22 cellular contexts compared by ENCODE assay signal in the genomic region with DNA sequence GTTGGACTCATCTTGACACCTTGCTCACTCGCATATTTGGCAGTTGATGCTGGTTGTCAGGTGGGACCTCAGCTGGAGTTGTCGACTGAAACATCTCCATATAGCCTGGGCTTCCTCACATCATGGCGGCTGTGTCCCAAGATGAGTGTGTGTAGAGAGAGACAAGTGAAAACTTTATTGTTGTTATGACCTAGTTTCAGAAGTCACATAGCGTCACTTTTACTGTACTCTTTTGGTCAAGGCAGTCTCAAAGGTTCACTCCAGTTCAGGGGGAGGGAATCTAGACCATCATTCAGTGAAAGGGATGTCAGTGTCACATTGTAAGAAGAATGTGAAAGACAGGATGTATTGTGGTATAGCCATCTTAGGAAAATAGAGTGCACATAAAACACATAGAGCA.
DNase-seq lines count a peak whose midpoint lies in the region; ATAC-seq and TF ChIP-seq lines count a peak whose summit lies in the region.
"Had no signal": no experiment of that assay in that cellular context is flagged by ENCODE, and none has a peak within 500 bp of the region (broad histone marks: within the 10 kb centered on the region; RNA-seq: fewer than 3 reads in every experiment).

No MANE protein-coding gene starts in this region.

- H2AFZ ChIP-seq in H9 (ENCODE audit: low read length) (no peak overlapping the region), smooth muscle cell (ENCODE audit: low read depth) (no peak overlapping the region)
- H2AFZ ChIP-seq: GM23248 had no signal

- H4K20me1 ChIP-seq in H9 (ENCODE audit: control insufficient read depth, insufficient read depth, insufficient read length) (no peaks in the 10 kb centered on the region), smooth muscle cell (ENCODE audit: low read depth) (no peaks in the 10 kb centered on the region)
- H4K20me1 ChIP-seq: BLaER1 treated with 17β-estradiol and CSF1 and Interleukin-3, amounts not matched to agents 10 nM and 100 nM had no signal

- no peak overlapping the region for H4K91ac ChIP-seq in H9 (ENCODE audit: insufficient read length, low read depth, low read length)

- H3K4me2 ChIP-seq in H9 (ENCODE audit: insufficient read depth, insufficient read length, low read length) (no peak overlapping the region), smooth muscle cell (no peak overlapping the region)
- H3K4me2 ChIP-seq: BLaER1 treated with 17β-estradiol and CSF1 and Interleukin-3, amounts not matched to agents 10 nM and 100 nM had no signal

- H3K9me3 ChIP-seq in H9 (ENCODE audit: control insufficient read depth, low read depth, low read length) = no peaks in the 10 kb centered on the region
- H3K9me3 ChIP-seq in smooth muscle cell (replicated peaks; ENCODE audit: low read depth) = no peaks in the 10 kb centered on the region
- no peaks in the 10 kb centered on the region for H3K9me3 ChIP-seq in heart right ventricle
- H3K9me3 ChIP-seq: BLaER1 treated with 17β-estradiol and CSF1 and Interleukin-3, amounts not matched to agents 10 nM and 100 nM had no signal

- no peak overlapping the region for H2BK20ac ChIP-seq in H9 (ENCODE audit: low read depth, low read length, poor library complexity, severe bottlenecking)

- H3K27ac Mint-ChIP-seq in activated naive CD8-positive, alpha-beta T cell = peak overlapping the region; percentile 54
- no peak overlapping the region for H3K27ac Mint-ChIP-seq in activated naive CD8-positive, alpha-beta T cell treated with anti-CD3 and anti-CD28 coated beads, Interleukin-2, amount 50 U/mL, for 24 hours
- peak overlapping the region in 1 of 3 experiments; percentile 49; a peak in 1 of 7 replicates for H3K27ac Mint-ChIP-seq in H9
- peak overlapping the region; percentile 31 for H3K27ac Mint-ChIP-seq in activated T-helper 17 cell treated with anti-CD3 and anti-CD28 coated beads, Interleukin-2, amount 50 U/mL, for 72 hours
- H3K27ac Mint-ChIP-seq: B cell, HFFc6 had no signal

- intact Hi-C loops in heart right ventricle (cut with DNase I) = no loop called here

- no peak overlapping the region for H4K5ac ChIP-seq in H9 (ENCODE audit: insufficient read length, low read depth, low read length)

- no peak for ATAC-seq in activated naive CD8-positive, alpha-beta T cell treated with anti-CD3 and anti-CD28 coated beads, Interleukin-2, amount 50 U/mL, for 24 hours
- ATAC-seq in activated T-helper 17 cell treated with anti-CD3 and anti-CD28 coated beads, Interleukin-2, amount 50 U/mL, for 72 hours (replicated peaks) = peak; percentile 49
- ATAC-seq in heart right ventricle = no peak
- ATAC-seq: GM12878, HCT116, HepG2 had no signal

- peaks cover 21% of the 10 kb centered on the region for H3F3A ChIP-seq in smooth muscle cell (ENCODE audit: low read depth)

- H3K27me3 ChIP-seq in H9 (ENCODE audit: insufficient read depth, low read length) (no peaks in the 10 kb centered on the region), smooth muscle cell (ENCODE audit: low read depth) (no peaks in the 10 kb centered on the region), heart right ventricle (no peaks in the 10 kb centered on the region)
- H3K27me3 ChIP-seq: BLaER1 treated with 17β-estradiol and CSF1 and Interleukin-3, amounts not matched to agents 10 nM and 100 nM had no signal

- no peak overlapping the region for H4K8ac ChIP-seq in H9 (replicated peaks; ENCODE audit: insufficient read length, low read depth, low read length)

- H3K4me1 Mint-ChIP-seq in activated naive CD8-positive, alpha-beta T cell (ENCODE audit: low read depth) = peaks cover 3% of the 10 kb centered on the region
- peaks cover 14% of the 10 kb centered on the region for H3K4me1 Mint-ChIP-seq in activated naive CD8-positive, alpha-beta T cell treated with anti-CD3 and anti-CD28 coated beads, Interleukin-2, amount 50 U/mL, for 24 hours
- peaks cover 27 to 35% of the 10 kb centered on the region in 2 experiments for H3K4me1 Mint-ChIP-seq in H9
- H3K4me1 Mint-ChIP-seq in activated T-helper 17 cell treated with anti-CD3 and anti-CD28 coated beads, Interleukin-2, amount 50 U/mL, for 72 hours = peaks cover 15% of the 10 kb centered on the region
- H3K4me1 Mint-ChIP-seq: B cell had no signal

- no peak overlapping the region for H3K56ac ChIP-seq in H9 (ENCODE audit: insufficient read length, low read depth, low read length)

- H2BK12ac ChIP-seq in H9 (ENCODE audit: insufficient read length, low read depth, low read length) = no peak overlapping the region

- no peak overlapping the region for H3K9ac ChIP-seq in H9 (ENCODE audit: extremely low read depth, insufficient read length, low read length)
- no peak overlapping the region for H3K9ac ChIP-seq in smooth muscle cell (ENCODE audit: low read depth)
- H3K9ac ChIP-seq: BLaER1 treated with 17β-estradiol and CSF1 and Interleukin-3, amounts not matched to agents 10 nM and 100 nM; GM23248 had no signal

- H3K79me2 ChIP-seq in H9 (ENCODE audit: insufficient read depth, low read length) (no peaks in the 10 kb centered on the region), smooth muscle cell (ENCODE audit: low read depth) (no peaks in the 10 kb centered on the region)

- no peak overlapping the region for H2BK15ac ChIP-seq in H9 (ENCODE audit: low read depth, low read length)

- no peaks in the 10 kb centered on the region for H3K23me2 ChIP-seq in H9 (ENCODE audit: insufficient read length, low read depth, low read length, poor library complexity, severe bottlenecking)

- H3K4me1 ChIP-seq in H9 (ENCODE audit: insufficient read depth, low read length) (peaks cover 10% of the 10 kb centered on the region), smooth muscle cell (ENCODE audit: low read depth) (no peaks in the 10 kb centered on the region), heart right ventricle (peaks cover 0 to 38% (median 14%) of the 10 kb centered on the region in 9 donors)

- H3K36me3 Mint-ChIP-seq in activated naive CD8-positive, alpha-beta T cell = peaks cover 35% of the 10 kb centered on the region
- H3K36me3 Mint-ChIP-seq in activated naive CD8-positive, alpha-beta T cell treated with anti-CD3 and anti-CD28 coated beads, Interleukin-2, amount 50 U/mL, for 24 hours (ENCODE audit: low read depth) = peaks cover 59% of the 10 kb centered on the region
- H3K36me3 Mint-ChIP-seq in H9 (ENCODE audit: insufficient read depth in 1 of 3, low read depth in 3 of 3) = peaks cover 0 to 9% (median 0%) of the 10 kb centered on the region in 3 experiments; a peak in 2 of 7 replicates
- peaks cover 78% of the 10 kb centered on the region for H3K36me3 Mint-ChIP-seq in activated T-helper 17 cell treated with anti-CD3 and anti-CD28 coated beads, Interleukin-2, amount 50 U/mL, for 72 hours (ENCODE audit: low read depth)

- H3K4me3 Mint-ChIP-seq in activated naive CD8-positive, alpha-beta T cell = no peak overlapping the region
- no peak overlapping the region for H3K4me3 Mint-ChIP-seq in activated naive CD8-positive, alpha-beta T cell treated with anti-CD3 and anti-CD28 coated beads, Interleukin-2, amount 50 U/mL, for 24 hours
- H3K4me3 Mint-ChIP-seq in H9 = no peak overlapping the region
- H3K4me3 Mint-ChIP-seq in activated T-helper 17 cell treated with anti-CD3 and anti-CD28 coated beads, Interleukin-2, amount 50 U/mL, for 72 hours = no peak overlapping the region
- H3K4me3 Mint-ChIP-seq: B cell; CD8-positive, alpha-beta memory T cell; HFFc6; IgD-negative memory B cell had no signal

- H3K27ac ChIP-seq in H9 (ENCODE audit: insufficient read length, low read depth, low read length) = no peak overlapping the region
- peak overlapping the region; percentile 82 for H3K27ac ChIP-seq in smooth muscle cell (ENCODE audit: low read depth)
- no peak overlapping the region for H3K27ac ChIP-seq in heart right ventricle
- H3K27ac ChIP-seq: BLaER1 treated with 17β-estradiol and CSF1 and Interleukin-3, amounts not matched to agents 10 nM and 100 nM; GM23248 had no signal

- peak overlapping the region; percentile 16 for H2BK5ac ChIP-seq in H9 (ENCODE audit: insufficient read length, low read length)

- DNase-seq in activated naive CD8-positive, alpha-beta T cell treated with anti-CD3 and anti-CD28 coated beads, Interleukin-2, amount 50 U/mL, for 24 hours = no peak
- DNase-seq in H9 (no peak), smooth muscle cell (lab: John Stamatoyannopoulos, UW; ENCODE audit: unreplicated experiment) (no peak), heart right ventricle (no peak), NCI-H526 (lab: John Stamatoyannopoulos, UW) (no peak)
- DNase-seq in activated CD8-positive, alpha-beta memory T cell treated with anti-CD3 and anti-CD28 coated beads, Interleukin-2, amount 50 U/mL, for 4 hours = no peak
- DNase-seq: CD8-positive, alpha-beta memory T cell; COR-L47; DMS 273 treated with DMSO at 0.1 percent for 48 hours; DMS53; DND-41; EL; GM23248; HFFc6 had no signal

- H2AK5ac ChIP-seq in H9 (ENCODE audit: insufficient read length, low read length) = no peak overlapping the region

- H3K4ac ChIP-seq in H9 (ENCODE audit: low read depth, low read length) = no peak overlapping the region

- no peaks in the 10 kb centered on the region for H3K9me3 Mint-ChIP-seq in activated naive CD8-positive, alpha-beta T cell (ENCODE audit: low read depth)
- H3K9me3 Mint-ChIP-seq in activated naive CD8-positive, alpha-beta T cell treated with anti-CD3 and anti-CD28 coated beads, Interleukin-2, amount 50 U/mL, for 24 hours = no peaks in the 10 kb centered on the region
- no peaks in the 10 kb centered on the region for H3K9me3 Mint-ChIP-seq in H9
- H3K9me3 Mint-ChIP-seq in activated T-helper 17 cell treated with anti-CD3 and anti-CD28 coated beads, Interleukin-2, amount 50 U/mL, for 72 hours = peaks cover 3% of the 10 kb centered on the region
- H3K9me3 Mint-ChIP-seq: CD8-positive, alpha-beta memory T cell; HFFc6; IgD-negative memory B cell had no signal

- no peak overlapping the region for H3K14ac ChIP-seq in H9 (ENCODE audit: insufficient read depth, low read length)

- WGBS in H9 (ENCODE audit: extremely low coverage, insufficient read length, low lambda C conversion rate) = no CpG with 5 or more reads among the region's 4 CpGs
- WGBS in smooth muscle cell (ENCODE audit: low lambda C conversion rate) = 96% methylated on average over 4 of the region's 4 CpGs
- WGBS in heart right ventricle, 2 donors = 96 to 99% methylated on average over 4 of the region's 4 CpGs

- no peak overlapping the region for H2BK120ac ChIP-seq in H9 (ENCODE audit: low read depth, low read length, poor library complexity, severe bottlenecking)

- H3K27me3 Mint-ChIP-seq in activated naive CD8-positive, alpha-beta T cell = no peaks in the 10 kb centered on the region
- H3K27me3 Mint-ChIP-seq in activated naive CD8-positive, alpha-beta T cell treated with anti-CD3 and anti-CD28 coated beads, Interleukin-2, amount 50 U/mL, for 24 hours = no peaks in the 10 kb centered on the region
- no peaks in the 10 kb centered on the region for H3K27me3 Mint-ChIP-seq in H9 (ENCODE audit: low read depth)
- no peaks in the 10 kb centered on the region for H3K27me3 Mint-ChIP-seq in activated T-helper 17 cell treated with anti-CD3 and anti-CD28 coated beads, Interleukin-2, amount 50 U/mL, for 72 hours
- H3K27me3 Mint-ChIP-seq: B cell; CD8-positive, alpha-beta memory T cell; IgD-negative memory B cell had no signal

- no peak overlapping the region for H3K23ac ChIP-seq in H9 (ENCODE audit: insufficient read length, low read depth, low read length)

- no peak overlapping the region for H3K18ac ChIP-seq in H9 (ENCODE audit: insufficient read length, low read depth, low read length)

- no peak overlapping the region for H3T11ph ChIP-seq in H9 (ENCODE audit: low read length)

- TF ChIP-seq CTCF in H9 (conservative IDR thresholded peaks at IDR 0.05) = no peak
- no peak for TF ChIP-seq CTCF in smooth muscle cell (IDR thresholded peaks at IDR 0.05; ENCODE audit: borderline replicate concordance, insufficient read depth, poor library complexity, severe bottlenecking)
- no peak for TF ChIP-seq CTCF in heart right ventricle (IDR thresholded peaks at IDR 0.05)

- H3K36me3 ChIP-seq in smooth muscle cell (ENCODE audit: low read depth) = no peaks in the 10 kb centered on the region
- H3K36me3 ChIP-seq in heart right ventricle = peaks cover 0 to 92% (median 9%) of the 10 kb centered on the region in 9 donors

- no peak overlapping the region for H3K4me3 ChIP-seq in smooth muscle cell
- H3K4me3 ChIP-seq in heart right ventricle = no peak overlapping the region
- H3K4me3 ChIP-seq: BLaER1 treated with 17β-estradiol and CSF1 and Interleukin-3, amounts not matched to agents 10 nM and 100 nM; GM12878; GM23248 had no signal

- no peaks in the 10 kb centered on the region for H3K79me1 ChIP-seq in H9 (ENCODE audit: insufficient read depth, low read depth, low read length, poor library complexity, severe bottlenecking)
